ENCODE assay signal across 22 cellular contexts in genomic region chr4:102411416-102411815, GRCh38.
DNase-seq lines count a peak whose midpoint lies in the region; ATAC-seq, FAIRE-seq and TF ChIP-seq lines count a peak whose summit lies in the region.
"Had no signal": no experiment of that assay in that cellular context is flagged by ENCODE, and none has a peak within 500 bp of the region (broad histone marks: within the 10 kb centered on the region; RNA-seq: fewer than 3 reads in every experiment).

No MANE protein-coding gene starts in this region.

- no peak overlapping the region for H3K4me3 ChIP-seq in AG09309 (ENCODE audit: control insufficient read depth, low read depth, low read length)
- H3K4me3 ChIP-seq in bronchial epithelial cell (ENCODE audit: low read depth, low read length) = no peak overlapping the region
- H3K4me3 ChIP-seq: BLaER1 treated with 17β-estradiol and CSF1 and Interleukin-3, amounts not matched to agents 10 nM and 100 nM; MG63; Peyer's patch had no signal

- FAIRE-seq in bronchial epithelial cell (lab: Jason Lieb, UNC) = no peak
- FAIRE-seq: A204.1, GM18507, H54 had no signal

- DNase-seq in AG09309 (ENCODE audit: low read depth) (peak; percentile 42), GM03348 (ENCODE audit: low spot score) (peak; percentile 36), bronchial epithelial cell (ENCODE audit: low read depth) (peak; percentile 17), fibroblast of the conjunctiva (ENCODE audit: low read depth) (peak; percentile 29), NCI-H1048 (lab: John Stamatoyannopoulos, UW) (no peak), HUDEP-2 (lab: John Stamatoyannopoulos, UW; ENCODE audit: unreplicated experiment in 76 of 76) (no peak)
- DNase-seq: CD8-positive, alpha-beta T cell; Kasumi-1; MG63; NCI-H1092; NCI-H1436; NCI-H187 treated with DMSO at 0.1 percent for 48 hours; NCI-H2227 treated with DMSO at 0.1 percent for 48 hours; NCI-H524; NCI-H774; Peyer's patch; T-cell had no signal

- TF ChIP-seq CTCF in AG09309 (IDR thresholded peaks at IDR 0.05; ENCODE audit: control insufficient read depth, insufficient read depth, low read depth, low read length, missing control alignments) (no peak), bronchial epithelial cell (IDR thresholded peaks at IDR 0.05; ENCODE audit: insufficient read depth, low read length, severe bottlenecking) (no peak)

- H3K36me3 ChIP-seq in bronchial epithelial cell (ENCODE audit: control insufficient read depth, insufficient read depth, low read length) = no peaks in the 10 kb centered on the region
- H3K36me3 ChIP-seq: BLaER1 treated with 17β-estradiol and CSF1 and Interleukin-3, amounts not matched to agents 10 nM and 100 nM; MG63; Peyer's patch had no signal

- no peaks in the 10 kb centered on the region for H3K27me3 ChIP-seq in bronchial epithelial cell (ENCODE audit: control insufficient read depth, insufficient read depth, low read length)
- H3K27me3 ChIP-seq: BLaER1 treated with 17β-estradiol and CSF1 and Interleukin-3, amounts not matched to agents 10 nM and 100 nM; MG63; Peyer's patch had no signal

- no peak for ATAC-seq in GM21528 (IDR thresholded peaks at IDR 0.05; ENCODE audit: low FRiP score, unreplicated experiment)
- ATAC-seq: CD8-positive, alpha-beta T cell; T-cell had no signal

Comparison
In these comparisons a context has a peak if more than half of its experiments do, and no peak if none do; other contexts are left out.
1. DNase-seq: peak in AG09309 (single experiment), GM03348 (single experiment), bronchial epithelial cell (single experiment) and fibroblast of the conjunctiva (single experiment); none in NCI-H1048 (single experiment) and HUDEP-2 (0 of 76).